ENCODE assay signal across 1 cellular context in the genomic region with DNA sequence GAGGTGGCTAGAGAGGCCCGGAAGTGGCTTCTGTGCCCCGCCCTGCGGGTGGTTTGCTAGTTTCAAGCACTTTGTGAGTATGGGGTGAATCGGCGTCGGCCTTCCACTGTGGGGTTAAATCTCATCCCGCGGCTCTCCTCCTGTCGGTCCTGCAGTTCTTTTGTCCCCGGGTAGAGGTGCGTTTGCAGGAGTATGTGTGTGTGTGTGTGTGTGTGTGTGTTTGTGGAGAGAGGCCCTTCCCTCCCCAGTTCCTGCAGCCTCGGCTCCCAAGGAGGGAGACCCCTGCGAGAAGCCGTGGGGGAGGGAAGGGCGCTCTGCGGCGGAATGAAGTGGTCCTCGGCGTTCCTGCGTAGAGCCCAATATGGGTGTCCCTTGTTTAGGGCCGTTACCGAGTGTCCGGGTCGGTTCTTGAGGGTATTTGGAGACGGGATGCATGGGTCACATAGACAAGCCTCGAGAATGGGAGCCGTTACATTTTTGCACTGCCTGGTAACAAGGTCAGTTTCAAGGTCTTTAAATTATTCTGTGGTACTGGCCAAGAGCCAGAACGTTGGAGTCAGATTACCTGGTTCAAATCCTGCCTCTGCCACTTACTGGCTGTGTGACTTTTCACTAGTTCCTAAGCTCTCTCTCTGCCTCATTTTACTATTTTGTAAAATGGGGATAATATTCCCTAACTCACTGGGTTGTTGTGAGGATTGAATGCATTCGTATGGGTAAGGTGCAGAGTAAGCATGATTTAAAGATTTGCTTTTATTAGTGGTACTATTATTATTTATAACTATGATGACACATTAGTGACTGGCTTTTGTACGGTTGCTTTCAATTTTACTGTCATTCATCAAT.
TF ChIP-seq lines count a peak whose summit lies in the region.

Gene ZKSCAN3, plus strand, starts transcription at position 56 of the 846 bp plus-strand sequence. CDS start 9,640 bp downstream, outside the sequence.

TF ChIP-seq in IMR-90, 13 proteins besides CTCF, POLR2A, EP300 and RAD21:
- TF ChIP-seq MAFK (IDR thresholded peaks at IDR 0.05; ENCODE audit: low read depth, low read length) (no peak), MAZ (IDR thresholded peaks at IDR 0.05; ENCODE audit: borderline replicate concordance, low read depth, low read length) (peak; percentile 26; the same call in 1 of the 2 replicates)
